In genomic region chr12:120598674-120599463, GRCh38 we compare ENCODE assay signal across 9 cellular contexts. TPM values are rescaled to one million over a fixed set of nuclear protein-coding genes. Genes with fewer than 3 reads are reported as not detected.
A peak's percentile ranks its signal among the peaks of the same experiment; 100 is the strongest.
DNase-seq lines count a peak whose midpoint lies in the region; ATAC-seq and TF ChIP-seq lines count a peak whose summit lies in the region.
"Had no signal": no experiment of that assay in that cellular context is flagged by ENCODE, and none has a peak within 500 bp of the region (broad histone marks: within the 10 kb centered on the region; RNA-seq: fewer than 3 reads in every experiment).

No MANE protein-coding gene starts in this region.

- in situ Hi-C loops in G401 (cut with HindIII; ENCODE audit: low sequenced_read_pairs): no loop called here

- H3K27ac Mint-ChIP-seq in endodermal cell (no peak overlapping the region), nephron (peak overlapping the region in 2 of 3 experiments; percentile 48 to 94)

- H3K4me1 ChIP-seq in endodermal cell (ENCODE audit: control insufficient read depth, insufficient read depth, low read length): no peaks in the 10 kb centered on the region

- no peak overlapping the region for H3K27ac ChIP-seq in endodermal cell (ENCODE audit: low read depth, low read length)

- H3K9ac ChIP-seq in endodermal cell (ENCODE audit: extremely low read depth, low read length, poor library complexity, severe bottlenecking): no peak overlapping the region

- H3K4me1 Mint-ChIP-seq in endodermal cell: peaks cover 18% of the 10 kb centered on the region
- no peaks in the 10 kb centered on the region for H3K4me1 Mint-ChIP-seq in nephron

- H3K4me3 Mint-ChIP-seq in endodermal cell (no peak overlapping the region), nephron (no peak overlapping the region)

- no peak overlapping the region for H3K4me3 ChIP-seq in NB4 (ENCODE audit: low read depth, low read length)
- no peak overlapping the region for H3K4me3 ChIP-seq in endodermal cell (ENCODE audit: low read length)

- TF ChIP-seq CTCF in NB4 (IDR thresholded peaks at IDR 0.05; ENCODE audit: low read depth, low read length) (no peak), endodermal cell (conservative IDR thresholded peaks at IDR 0.05) (no peak), nephron (IDR thresholded peaks at IDR 0.05; ENCODE audit: unreplicated experiment in 3 of 3) (no peak)

- no peaks in the 10 kb centered on the region for H3K36me3 ChIP-seq in endodermal cell (ENCODE audit: control insufficient read depth, insufficient read depth, low read length)

- DNase-seq in EL (peak; percentile 62), NB4 (ENCODE audit: low read depth) (peak; percentile 75), endodermal cell (peak; percentile 76), G401 (ENCODE audit: low spot score) (no peak)
- DNase-seq: effector CD4-positive, alpha-beta T cell had no signal

- 70% methylated on average over 7 to 13 of the region's 13 CpGs for WGBS in endodermal cell (ENCODE audit: insufficient coverage in 1 of 2, insufficient read length in 1 of 2), 2 experiments

- H3K27me3 ChIP-seq in endodermal cell (ENCODE audit: control insufficient read depth, insufficient read depth, low read length, poor library complexity, severe bottlenecking): no peaks in the 10 kb centered on the region

- no peak for ATAC-seq in GM18498 (IDR thresholded peaks at IDR 0.05; ENCODE audit: unreplicated experiment)
- no peak for ATAC-seq in HG02884 (IDR thresholded peaks at IDR 0.05; ENCODE audit: unreplicated experiment)
- no peak for ATAC-seq in GM21447 (IDR thresholded peaks at IDR 0.05; ENCODE audit: unreplicated experiment)

- H3K9me3 Mint-ChIP-seq in endodermal cell (no peaks in the 10 kb centered on the region), nephron (no peaks in the 10 kb centered on the region)

- H3K27me3 Mint-ChIP-seq in endodermal cell (ENCODE audit: insufficient read depth) (peaks cover 5% of the 10 kb centered on the region), nephron (ENCODE audit: low read depth) (peaks cover 7% of the 10 kb centered on the region)

- H3K9me3 ChIP-seq in endodermal cell (ENCODE audit: control insufficient read depth, low read length): no peaks in the 10 kb centered on the region

- TF ChIP-seq POLR2A in NB4 (IDR thresholded peaks at IDR 0.05; ENCODE audit: extremely low read depth, insufficient read length): no peak

- H3K36me3 Mint-ChIP-seq in endodermal cell (ENCODE audit: low read depth) (no peaks in the 10 kb centered on the region), nephron (ENCODE audit: low read depth) (no peaks in the 10 kb centered on the region)

RNA-seq across cellular contexts. Expression of gene POP5, which starts 17.7 kb away (rescaled TPM):
- 10 to 100 TPM; 52.5 to 53.0 TPM for total RNA-seq in endodermal cell
- 48.1 TPM for polyA plus RNA-seq in endodermal cell (2013, experiment 1 of 2)
- 39.1 TPM for polyA plus RNA-seq in endodermal cell (2013, experiment 2 of 2)
- total RNA-seq in G401 (2014; rRNA removed; shearing (Covaris generic)): 43.9 and 45.9 TPM in 2 replicates

RNA-seq across cellular contexts. Expression of gene CABP1, which starts 41.6 kb away (rescaled TPM):
- under 1 TPM; 0.29 to 0.86 TPM for total RNA-seq in endodermal cell
- 0.93 TPM for polyA plus RNA-seq in endodermal cell (2013, experiment 1 of 2)
- 1.2 TPM for polyA plus RNA-seq in endodermal cell (2013, experiment 2 of 2)
- total RNA-seq in G401 (2014; rRNA removed; shearing (Covaris generic)): 0.86 TPM in 1 of 2 replicates, not detected in the other
